20 cellular contexts compared by ENCODE assay signal in genomic region chr1:5522605-5523145, GRCh38.
A peak's percentile ranks its signal among the peaks of the same experiment; 100 is the strongest.
DNase-seq lines count a peak whose midpoint lies in the region; ATAC-seq and TF ChIP-seq lines count a peak whose summit lies in the region.
"Had no signal": no experiment of that assay in that cellular context is flagged by ENCODE, and none has a peak within 500 bp of the region (broad histone marks: within the 10 kb centered on the region; RNA-seq: fewer than 3 reads in every experiment).

No MANE protein-coding gene starts in this region.

- CTCF ChIA-PET in activated CD8-positive, alpha-beta memory T cell treated with anti-CD3 and anti-CD28 coated beads, Interleukin-2, amount 10 ng/mL, durations not matched to agents 7 days and 5 days (lab: Charles Lee) = interaction anchor here (1.7 kb wide), 1 partner anchor 12 kb away, joined by 5 read pairs; no protein-coding TSS in a partner anchor

- intact Hi-C loops in left ventricle myocardium inferior (cut with micrococcal nuclease) = no loop called here

- peak; percentile 36 for DNase-seq in activated CD8-positive, alpha-beta memory T cell treated with anti-CD3 and anti-CD28 coated beads, Interleukin-2, amount 10 ng/mL, durations not matched to agents 7 days and 5 days
- no peak for DNase-seq in activated CD8-positive, alpha-beta memory T cell treated with anti-CD3 and anti-CD28 coated beads, Interleukin-2, amount 50 U/mL, for 48 hours
- DNase-seq in H4 (ENCODE audit: low spot score) = peak; percentile 2
- peak; percentile 22 for DNase-seq in glutamatergic neuron
- DNase-seq in type B pancreatic cell (ENCODE audit: extremely low spot score, unreplicated experiment) = peak; percentile 40
- no peak for DNase-seq in NOMO-1 treated with DMSO at 0.1 percent for 48 hours (lab: John Stamatoyannopoulos, UW; ENCODE audit: unreplicated experiment)
- no peak for DNase-seq in NCI-H1092 treated with DMSO at 0.1 percent for 48 hours (lab: John Stamatoyannopoulos, UW)
- DNase-seq in left ventricle myocardium inferior = no peak
- DNase-seq: DMS79 treated with DMSO at 0.1 percent for 48 hours, GOT3, Kasumi-1, MM.1S, NCI-H1092, NCI-H146, NCI-H2081, NCI-H510A, NCI-H748 treated with DMSO at 0.1 percent for 48 hours, PC-3, SHP77 treated with DMSO at 0.1 percent for 48 hours had no signal

- no peaks in the 10 kb centered on the region for H3K9me3 ChIP-seq in left ventricle myocardium inferior (replicated peaks)

- no peaks in the 10 kb centered on the region for H3K9me3 Mint-ChIP-seq in activated CD8-positive, alpha-beta memory T cell treated with anti-CD3 and anti-CD28 coated beads, Interleukin-2, amount 10 ng/mL, durations not matched to agents 7 days and 5 days (ENCODE audit: low read depth)
- peaks cover 14% of the 10 kb centered on the region for H3K9me3 Mint-ChIP-seq in glutamatergic neuron (ENCODE audit: unreplicated experiment)
- peaks cover 6% of the 10 kb centered on the region for H3K9me3 Mint-ChIP-seq in type B pancreatic cell

- H3K27ac ChIP-seq in left ventricle myocardium inferior (replicated peaks) = no peak overlapping the region
- H3K27ac ChIP-seq: C4-2B had no signal

- H3K27me3 Mint-ChIP-seq in activated CD8-positive, alpha-beta memory T cell treated with anti-CD3 and anti-CD28 coated beads, Interleukin-2, amount 10 ng/mL, durations not matched to agents 7 days and 5 days = peaks cover 16% of the 10 kb centered on the region
- H3K27me3 Mint-ChIP-seq in glutamatergic neuron (ENCODE audit: unreplicated experiment) (peaks cover 5% of the 10 kb centered on the region), type B pancreatic cell (peaks cover 11% of the 10 kb centered on the region)

- H3K4me3 Mint-ChIP-seq in activated CD8-positive, alpha-beta memory T cell treated with anti-CD3 and anti-CD28 coated beads, Interleukin-2, amount 10 ng/mL, durations not matched to agents 7 days and 5 days = no peak overlapping the region
- H3K4me3 Mint-ChIP-seq in glutamatergic neuron (ENCODE audit: unreplicated experiment) = no peak overlapping the region
- no peak overlapping the region for H3K4me3 Mint-ChIP-seq in type B pancreatic cell

- H3K36me3 Mint-ChIP-seq in activated CD8-positive, alpha-beta memory T cell treated with anti-CD3 and anti-CD28 coated beads, Interleukin-2, amount 10 ng/mL, durations not matched to agents 7 days and 5 days = no peaks in the 10 kb centered on the region
- H3K36me3 Mint-ChIP-seq in glutamatergic neuron (ENCODE audit: unreplicated experiment) (peaks cover 6% of the 10 kb centered on the region), type B pancreatic cell (no peaks in the 10 kb centered on the region)

- H3K27ac Mint-ChIP-seq in activated CD8-positive, alpha-beta memory T cell treated with anti-CD3 and anti-CD28 coated beads, Interleukin-2, amount 10 ng/mL, durations not matched to agents 7 days and 5 days = no peak overlapping the region
- H3K27ac Mint-ChIP-seq in glutamatergic neuron (ENCODE audit: unreplicated experiment) (no peak overlapping the region), type B pancreatic cell (no peak overlapping the region)

- TF ChIP-seq CTCF in glutamatergic neuron (IDR thresholded peaks at IDR 0.05; ENCODE audit: partially characterized antibody, unreplicated experiment) (no peak), type B pancreatic cell (conservative IDR thresholded peaks at IDR 0.05) (no peak), left ventricle myocardium inferior (IDR thresholded peaks at IDR 0.05; ENCODE audit: borderline replicate concordance) (no peak)

- no peak for ATAC-seq in activated CD8-positive, alpha-beta memory T cell treated with anti-CD3 and anti-CD28 coated beads, Interleukin-2, amount 10 ng/mL, durations not matched to agents 7 days and 5 days
- ATAC-seq: PC-3 had no signal

- no peaks in the 10 kb centered on the region for H3K4me1 ChIP-seq in left ventricle myocardium inferior

- no peaks in the 10 kb centered on the region for H3K36me3 ChIP-seq in left ventricle myocardium inferior

- H3K27me3 ChIP-seq in left ventricle myocardium inferior (ENCODE audit: low read depth) = peaks cover 81% of the 10 kb centered on the region

- no peak overlapping the region for H3K4me3 ChIP-seq in left ventricle myocardium inferior

- H3K4me1 Mint-ChIP-seq in activated CD8-positive, alpha-beta memory T cell treated with anti-CD3 and anti-CD28 coated beads, Interleukin-2, amount 10 ng/mL, durations not matched to agents 7 days and 5 days = no peaks in the 10 kb centered on the region
- no peaks in the 10 kb centered on the region for H3K4me1 Mint-ChIP-seq in glutamatergic neuron (ENCODE audit: low read depth, unreplicated experiment)
- H3K4me1 Mint-ChIP-seq in type B pancreatic cell (ENCODE audit: unreplicated experiment) = no peaks in the 10 kb centered on the region

Comparison
In these comparisons a context has a peak if more than half of its experiments do, and no peak if none do; other contexts are left out.
1. DNase-seq: peak in activated CD8-positive, alpha-beta memory T cell treated with anti-CD3 and anti-CD28 coated beads, Interleukin-2, amount 10 ng/mL, durations not matched to agents 7 days and 5 days (single experiment), H4 (single experiment), glutamatergic neuron (single experiment) and type B pancreatic cell (single experiment); none in activated CD8-positive, alpha-beta memory T cell treated with anti-CD3 and anti-CD28 coated beads, Interleukin-2, amount 50 U/mL, for 48 hours (single experiment), NOMO-1 treated with DMSO at 0.1 percent for 48 hours (single experiment), NCI-H1092 treated with DMSO at 0.1 percent for 48 hours (single experiment) and left ventricle myocardium inferior (single experiment).